8 cellular contexts compared by ENCODE assay signal in genomic region chr10:44878704-44879530, GRCh38. TPM values are rescaled to one million over a fixed set of nuclear protein-coding genes. Genes with fewer than 3 reads are reported as not detected.
DNase-seq lines count a peak whose midpoint lies in the region; ATAC-seq, FAIRE-seq and TF ChIP-seq lines count a peak whose summit lies in the region.

No MANE protein-coding gene starts in this region.

- H3K4me3 Mint-ChIP-seq in activated CD8-positive, alpha-beta memory T cell treated with anti-CD3 and anti-CD28 coated beads, Interleukin-2, amount 10 ng/mL, durations not matched to agents 7 days and 5 days, result peak overlapping the region; percentile 63

- H2AK5ac ChIP-seq in H1 (ENCODE audit: low read depth, low read length), result no peak overlapping the region

- H3K18ac ChIP-seq in H1 (ENCODE audit: extremely low read depth, low read length), result peak overlapping the region; percentile 79; the same call in 1 of the 2 replicates

- H3K27me3 ChIP-seq in H1 (replicated peaks in 1 of 4; ENCODE audit: control insufficient read depth in 3 of 4, extremely low read depth in 1 of 4, insufficient read depth in 3 of 4, low read length in 3 of 4), result peaks cover 0 to 11% (median 5%) of the 10 kb centered on the region in 4 experiments; a peak in 6 of 7 replicates

- 9% methylated on average over 27 of the region's 30 CpGs; no CpG with 5 or more reads in 1 of the 2 experiments for WGBS in H1 (ENCODE audit: extremely low coverage in 1 of 2, insufficient coverage in 1 of 2, insufficient read length in 1 of 2, insufficient replicate concordance in 2 of 2, low coverage in 1 of 2, low lambda C conversion rate in 2 of 2, missing lambda C conversion rate in 1 of 2), 2 experiments

- peak overlapping the region; percentile 88; the same call in 1 of the 2 replicates for H2BK15ac ChIP-seq in H1 (ENCODE audit: low read length)

- H3K4me2 ChIP-seq in H1 (ENCODE audit: insufficient read depth in 1 of 2, low read depth in 2 of 2, low read length in 2 of 2), result peak overlapping the region; percentile 72 to 78

- peak overlapping the region; percentile 13 for H2BK120ac ChIP-seq in H1 (replicated peaks; ENCODE audit: low read depth, low read length)

- no peak for TF ChIP-seq CTCF in GM13976 (IDR thresholded peaks at IDR 0.05; ENCODE audit: borderline replicate concordance, control extremely low read depth, extremely low read depth, insufficient read depth, missing control alignments)
- TF ChIP-seq CTCF in H1 (IDR thresholded peaks at IDR 0.05; ENCODE audit: control extremely low read depth in 1 of 3, insufficient read depth in 1 of 3, low read depth in 1 of 3, low read length in 3 of 3), result peak; percentile 26 to 58 (median 40); a peak in 3 of 4 replicates

- CTCF ChIA-PET in activated CD8-positive, alpha-beta memory T cell treated with anti-CD3 and anti-CD28 coated beads, Interleukin-2, amount 10 ng/mL, durations not matched to agents 7 days and 5 days (lab: Charles Lee), result interaction anchor here (1.5 to 3.1 kb wide), 2 partner anchors 13 to 54 kb away, joined by 4 to 12 read pairs; no protein-coding TSS in a partner anchor
- CTCF ChIA-PET in H1 (lab: Charles Lee; ENCODE audit: partially characterized antibody), result interaction anchor here (0.6 to 13.1 kb wide), 21 partner anchors 9 to 1181 kb away, joined by 3 to 90 read pairs (median 4); partner anchors contain the start of genes RASSF4 and TMEM72

- H4K8ac ChIP-seq in H1 (ENCODE audit: extremely low read depth, insufficient read depth, low read length), result peak overlapping the region; percentile 73; the same call in 1 of the 2 replicates

- H3K36me3 Mint-ChIP-seq in activated CD8-positive, alpha-beta memory T cell treated with anti-CD3 and anti-CD28 coated beads, Interleukin-2, amount 10 ng/mL, durations not matched to agents 7 days and 5 days, result no peaks in the 10 kb centered on the region

- H3K4ac ChIP-seq in H1 (replicated peaks; ENCODE audit: insufficient read length, low read depth, low read length), result peak overlapping the region; percentile 8

- H3K56ac ChIP-seq in H1 (replicated peaks; ENCODE audit: insufficient read length, low read depth, low read length), result no peak overlapping the region

- H4K5ac ChIP-seq in H1 (ENCODE audit: insufficient read length, low read depth, low read length), result peak overlapping the region; percentile 27

- peak overlapping the region; percentile 44; the same call in 1 of the 2 replicates for H2BK12ac ChIP-seq in H1 (ENCODE audit: low read depth, low read length)

- no peak overlapping the region for H3K14ac ChIP-seq in H1 (ENCODE audit: insufficient read length)

- no peaks in the 10 kb centered on the region for H3K79me2 ChIP-seq in H1 (ENCODE audit: control insufficient read depth in 1 of 2, insufficient read depth in 2 of 2, low read length in 2 of 2)

- H4K20me1 ChIP-seq in H1 (replicated peaks in 1 of 2; ENCODE audit: control insufficient read depth in 1 of 2, insufficient read depth in 2 of 2, low read length in 2 of 2), result peaks cover 0 to 2% of the 10 kb centered on the region in 2 experiments

- peaks cover 14% of the 10 kb centered on the region for H3K4me1 Mint-ChIP-seq in activated CD8-positive, alpha-beta memory T cell treated with anti-CD3 and anti-CD28 coated beads, Interleukin-2, amount 10 ng/mL, durations not matched to agents 7 days and 5 days

- TF ChIP-seq POLR2A in H1 (IDR thresholded peaks at IDR 0.05; ENCODE audit: control extremely low read depth in 1 of 2, low read depth in 2 of 2, low read length in 2 of 2), result no peak

- H2BK5ac ChIP-seq in H1 (ENCODE audit: low read depth, low read length), result peak overlapping the region; percentile 31; the same call in 1 of the 2 replicates

- peak overlapping the region; percentile 68 for H4K91ac ChIP-seq in H1 (replicated peaks; ENCODE audit: insufficient read length, low read length)

- TF ChIP-seq EP300 in H1 (IDR thresholded peaks at IDR 0.05; ENCODE audit: borderline replicate concordance in 1 of 2, low read depth in 2 of 2, low read length in 2 of 2), result no peak

- POLR2A ChIA-PET in H1 (lab: Charles Lee; ENCODE audit: partially characterized antibody), result interaction anchor here (0.5 to 1.4 kb wide), 6 partner anchors 13 to 1473 kb away, joined by 3 to 5 read pairs (median 3); no protein-coding TSS in a partner anchor

- peak overlapping the region in 3 of 4 experiments; percentile 3 to 34 (median 34); a peak in 1 of 7 replicates for H3K9ac ChIP-seq in H1 (replicated peaks in 1 of 4; ENCODE audit: extremely low read depth in 1 of 4, low read depth in 3 of 4, low read length in 3 of 4)

- peaks cover 0 to 7% (median 6%) of the 10 kb centered on the region in 4 experiments; a peak in 6 of 7 replicates for H3K4me1 ChIP-seq in H1 (replicated peaks in 1 of 4; ENCODE audit: control insufficient read depth in 3 of 4, insufficient read depth in 4 of 4, low read length in 3 of 4)

- peak overlapping the region; percentile 82 for H2AFZ ChIP-seq in H1 (ENCODE audit: low read length)

- H3K27ac ChIP-seq in H1 (ENCODE audit: low read depth, low read length), result no peak overlapping the region

- H3K23me2 ChIP-seq in H1 (ENCODE audit: low read depth, low read length), result peaks cover 7% of the 10 kb centered on the region

- no peaks in the 10 kb centered on the region for H3K9me3 ChIP-seq in H1 (ENCODE audit: insufficient read depth in 2 of 2, low read depth in 1 of 2, low read length in 1 of 2)

- H3K36me3 ChIP-seq in H1 (ENCODE audit: control insufficient read depth in 2 of 4, insufficient read depth in 4 of 4, low read length in 3 of 4), result no peaks in the 10 kb centered on the region

- H3K9me3 Mint-ChIP-seq in activated CD8-positive, alpha-beta memory T cell treated with anti-CD3 and anti-CD28 coated beads, Interleukin-2, amount 10 ng/mL, durations not matched to agents 7 days and 5 days (ENCODE audit: low read depth), result no peaks in the 10 kb centered on the region

- peak; percentile 82 for ATAC-seq in HG03097 (IDR thresholded peaks at IDR 0.05; ENCODE audit: low FRiP score, unreplicated experiment)
- peak; percentile 79 for ATAC-seq in activated CD8-positive, alpha-beta memory T cell treated with anti-CD3 and anti-CD28 coated beads, Interleukin-2, amount 10 ng/mL, durations not matched to agents 7 days and 5 days

- DNase-seq in GM13976 (ENCODE audit: low spot score) (peak; percentile 87), NCI-H526 (lab: John Stamatoyannopoulos, UW) (peak; percentile 33 to 79), H1 (ENCODE audit: low read depth in 1 of 2, low spot score in 2 of 2) (peak; percentile 88 to 90), lung microvascular endothelial cell (ENCODE audit: low read depth in 2 of 2) (peak; percentile 80 to 86), NAMALWA (ENCODE audit: low spot score) (no peak)
- peak; percentile 75 for DNase-seq in activated CD8-positive, alpha-beta memory T cell treated with anti-CD3 and anti-CD28 coated beads, Interleukin-2, amount 10 ng/mL, durations not matched to agents 7 days and 5 days
- DNase-seq in stimulated activated CD4-positive, alpha-beta T cell treated with anti-CD3 and anti-CD28 coated beads, Interleukin-4, amount 100 ng/mL, for 4 hours, result peak; percentile 74 to 75

- FAIRE-seq in H1 (lab: Jason Lieb, UNC), result peak; percentile 86

- TF ChIP-seq RAD21 in H1 (IDR thresholded peaks at IDR 0.05 in 1 of 2, conservative IDR thresholded peaks at IDR 0.05 in 1 of 2; ENCODE audit: low read depth in 2 of 2, low read length in 2 of 2), result peak; percentile 42 to 54

- H3K79me1 ChIP-seq in H1 (ENCODE audit: low read depth, low read length), result no peaks in the 10 kb centered on the region

- H3K27ac Mint-ChIP-seq in activated CD8-positive, alpha-beta memory T cell treated with anti-CD3 and anti-CD28 coated beads, Interleukin-2, amount 10 ng/mL, durations not matched to agents 7 days and 5 days, result no peak overlapping the region

- in situ Hi-C loops in GM13976 (cut with MboI; ENCODE audit: low sequenced_read_pairs, unreplicated experiment), result no loop called here

- peaks cover 19% of the 10 kb centered on the region for H3K27me3 Mint-ChIP-seq in activated CD8-positive, alpha-beta memory T cell treated with anti-CD3 and anti-CD28 coated beads, Interleukin-2, amount 10 ng/mL, durations not matched to agents 7 days and 5 days

- no peak overlapping the region for H3K23ac ChIP-seq in H1 (ENCODE audit: insufficient read length)

- peak overlapping the region; percentile 39 to 57 (median 47); a peak in 7 of 8 replicates for H3K4me3 ChIP-seq in H1 (ENCODE audit: extremely low read depth in 1 of 4, insufficient read depth in 2 of 4, low read depth in 3 of 4, low read length in 4 of 4)

- H2BK20ac ChIP-seq in H1 (ENCODE audit: low read length), result no peak overlapping the region

TF ChIP-seq in H1, 55 proteins besides CTCF, POLR2A, EP300 and RAD21 (continues in another document):
- no peak for TF ChIP-seq YY1 (IDR thresholded peaks at IDR 0.05; ENCODE audit: low read depth, low read length)
- TF ChIP-seq CEBPB (IDR thresholded peaks at IDR 0.05; ENCODE audit: low read depth, low read length), result no peak
- peak; percentile 30; the same call in 1 of the 2 replicates for TF ChIP-seq SUZ12 (IDR thresholded peaks at IDR 0.05; ENCODE audit: low read length)
- TF ChIP-seq CBX8 (IDR thresholded peaks at IDR 0.05; ENCODE audit: borderline replicate concordance, low read depth, low read length), result no peak
- TF ChIP-seq NRF1 (IDR thresholded peaks at IDR 0.05; ENCODE audit: low read depth, low read length), result peak; percentile 69
- TF ChIP-seq SIRT6 (IDR thresholded peaks at IDR 0.05; ENCODE audit: low read length), result no peak
- peak; percentile 64 for TF ChIP-seq MAX (IDR thresholded peaks at IDR 0.05)
- TF ChIP-seq RBBP5 (IDR thresholded peaks at IDR 0.05; ENCODE audit: borderline replicate concordance, low read depth, low read length), result peak; percentile 71; the same call in 1 of the 2 replicates
- 0 out of 4 replicates have a peak, but pooled peaks of 1 of the 2 experiments have one; percentile 51 for TF ChIP-seq HDAC2 (IDR thresholded peaks at IDR 0.05; ENCODE audit: borderline replicate concordance in 1 of 2, low read depth in 2 of 2, low read length in 2 of 2)

RNA-seq across cellular contexts. Expression of gene TMEM72, which starts 32.2 kb away (rescaled TPM):
- not detected for total RNA-seq in activated CD8-positive, alpha-beta memory T cell treated with anti-CD3 and anti-CD28 coated beads, Interleukin-2, amount 10 ng/mL, durations not matched to agents 7 days and 5 days
- not detected in 2 replicates for total RNA-seq in H1 (2021; fragmentation: NEBNext Ultra II Directional; extraction: Animal tissue kit (Norgen Biotek cat#: 25700))
- polyA plus RNA-seq in H1 (2011; rRNA removed), result not detected in 2 replicates
- 0.03 TPM for polyA plus RNA-seq in H1 (2011; cell fraction: cytosol; rRNA removed)
- polyA plus RNA-seq in H1 (2011; cell fraction: nucleus; rRNA removed), result not detected
- polyA plus RNA-seq in H1 (2012, experiment 1 of 2), result not detected in 4 replicates
- not detected for polyA plus RNA-seq in H1 (2012, experiment 2 of 2)
- polyA plus RNA-seq in H1 (2013, experiment 1 of 2), result not detected
- polyA plus RNA-seq in H1 (2013, experiment 2 of 2), result not detected
- polyA minus RNA-seq in H1 (2011; rRNA and poly(A)+ RNA removed), result not detected in 2 replicates
- not detected for polyA minus RNA-seq in H1 (2011; cell fraction: cytosol; rRNA and poly(A)+ RNA removed)
- polyA minus RNA-seq in H1 (2011; cell fraction: nucleus; rRNA and poly(A)+ RNA removed), result not detected
- not detected in 2 replicates for total RNA-seq in lung microvascular endothelial cell
